15 cellular contexts compared by ENCODE assay signal in the genomic region with DNA sequence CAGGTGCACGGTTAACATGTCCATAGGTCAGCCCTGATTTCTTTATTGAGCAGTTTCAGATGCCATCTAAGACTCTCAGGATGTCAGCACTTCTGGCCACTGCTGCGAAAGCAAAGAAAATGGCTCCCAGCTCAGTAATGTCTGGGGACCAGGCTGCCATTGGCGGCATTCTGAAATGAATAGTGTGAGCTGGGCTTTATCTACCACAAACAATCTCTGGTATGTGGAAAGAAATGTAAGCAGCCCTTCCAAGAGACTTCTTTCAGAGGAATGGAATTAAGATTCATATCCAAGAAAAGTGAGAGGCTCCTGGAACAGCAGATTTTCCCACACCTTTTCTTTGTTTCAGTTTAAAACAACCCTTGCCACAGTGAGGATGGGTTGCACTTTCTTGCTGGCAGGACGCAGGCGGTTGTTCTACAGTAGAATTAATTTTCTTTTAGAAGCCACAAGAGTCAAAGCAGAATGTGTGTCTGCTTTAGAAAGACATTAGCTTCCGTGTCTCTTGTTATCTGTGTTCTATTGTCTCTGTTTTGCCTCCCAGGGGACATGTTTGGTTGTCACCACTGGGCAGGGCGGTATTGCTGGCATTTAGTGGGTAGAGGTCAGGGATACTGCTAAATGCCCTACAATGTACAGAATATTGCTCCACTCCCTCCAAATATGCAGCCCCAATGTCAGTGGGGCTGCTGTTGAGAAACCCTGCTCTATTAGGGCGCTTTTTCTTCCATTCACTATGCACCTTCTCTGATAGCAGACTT.
DNase-seq lines count a peak whose midpoint lies in the region; TF ChIP-seq lines count a peak whose summit lies in the region.
"Had no signal": no experiment of that assay in that cellular context is flagged by ENCODE, and none has a peak within 500 bp of the region (broad histone marks: within the 10 kb centered on the region; RNA-seq: fewer than 3 reads in every experiment).

No MANE protein-coding gene starts in this region.

- no peaks in the 10 kb centered on the region for H3K27me3 ChIP-seq in SJCRH30
- H3K27me3 ChIP-seq in trophoblast cell (ENCODE audit: insufficient read depth, low read length): no peaks in the 10 kb centered on the region
- no peaks in the 10 kb centered on the region for H3K27me3 ChIP-seq in colonic mucosa
- H3K27me3 ChIP-seq: neutrophil had no signal

- peak overlapping the region; percentile 85 for H3K14ac ChIP-seq in trophoblast cell (ENCODE audit: low read length)

- peak overlapping the region; percentile 48 for H2AFZ ChIP-seq in trophoblast cell (ENCODE audit: insufficient read depth, low read length, poor library complexity)

- H2AK5ac ChIP-seq in trophoblast cell (ENCODE audit: low read length): peak overlapping the region; percentile 93

- peak overlapping the region; percentile 42 for H3K4me2 ChIP-seq in trophoblast cell (ENCODE audit: low read length)

- TF ChIP-seq CTCF in fibroblast of villous mesenchyme (IDR thresholded peaks at IDR 0.05; ENCODE audit: insufficient read depth, low read depth, low read length): no peak
- TF ChIP-seq CTCF in colonic mucosa (IDR thresholded peaks at IDR 0.05): no peak

- peaks cover 49% of the 10 kb centered on the region for H3K79me1 ChIP-seq in trophoblast cell (ENCODE audit: low read length)

- H3K9me3 ChIP-seq in SJCRH30 (replicated peaks) (no peaks in the 10 kb centered on the region), trophoblast cell (ENCODE audit: insufficient read depth, low read depth, low read length) (peaks cover 2% of the 10 kb centered on the region), colonic mucosa (no peaks in the 10 kb centered on the region)
- H3K9me3 ChIP-seq: neutrophil had no signal

- H3K36me3 ChIP-seq in SJCRH30: no peaks in the 10 kb centered on the region
- H3K36me3 ChIP-seq in trophoblast cell (ENCODE audit: control insufficient read depth in 1 of 2, insufficient read depth in 2 of 2, low read length in 2 of 2): no peaks in the 10 kb centered on the region
- no peaks in the 10 kb centered on the region for H3K36me3 ChIP-seq in colonic mucosa
- H3K36me3 ChIP-seq: neutrophil had no signal

- no peaks in the 10 kb centered on the region for H3K4me1 ChIP-seq in SJCRH30
- H3K4me1 ChIP-seq in trophoblast cell (ENCODE audit: control insufficient read depth in 1 of 2, insufficient read depth in 2 of 2, low read length in 2 of 2): peaks cover 7 to 24% of the 10 kb centered on the region in 2 experiments
- no peaks in the 10 kb centered on the region for H3K4me1 ChIP-seq in colonic mucosa

- H2BK120ac ChIP-seq in trophoblast cell (ENCODE audit: insufficient read depth, low read length, poor library complexity): peak overlapping the region; percentile 97

- peak; percentile 40 for DNase-seq in ELF-1 (ENCODE audit: low read depth, low spot score)
- DNase-seq in SJCRH30: peak; percentile 19 to 26
- peak; percentile 67 for DNase-seq in fibroblast of villous mesenchyme (ENCODE audit: low read depth)
- DNase-seq in trophoblast cell: peak; percentile 90 to 95
- no peak for DNase-seq in germinal center (ENCODE audit: low spot score)
- DNase-seq in colonic mucosa: no peak
- DNase-seq in GM19240 (ENCODE audit: insufficient read length, low spot score): no peak
- no peak for DNase-seq in activated T-cell treated with anti-CD3 and anti-CD28 coated beads, Interleukin-2, amount 50 U/mL, for 1 hour
- DNase-seq: activated naive CD4-positive, alpha-beta T cell; DMS153; effector CD8-positive, alpha-beta T cell; NCI-H2029; stimulated activated naive CD4-positive, alpha-beta T cell treated with Interleukin-2 at 50 U/mL for 16 hours had no signal

- WGBS in trophoblast cell (ENCODE audit: extremely low coverage, insufficient coverage, insufficient read length): no CpG with 5 or more reads among the region's 8 CpGs

- H2BK12ac ChIP-seq in trophoblast cell (ENCODE audit: low read length): peak overlapping the region; percentile 90

- no peaks in the 10 kb centered on the region for H3K79me2 ChIP-seq in trophoblast cell (ENCODE audit: control insufficient read depth, insufficient read depth, low read length, poor library complexity)

- H3K4me3 ChIP-seq in SJCRH30 (peak overlapping the region; percentile 37), fibroblast of villous mesenchyme (ENCODE audit: low read depth, low read length) (no peak overlapping the region), trophoblast cell (ENCODE audit: low read depth, low read length) (no peak overlapping the region), colonic mucosa (no peak overlapping the region)

- peak overlapping the region; percentile 98 for H2BK5ac ChIP-seq in trophoblast cell (ENCODE audit: low read depth, low read length, poor library complexity)

- peak overlapping the region; percentile 72 for H4K8ac ChIP-seq in trophoblast cell (ENCODE audit: low read depth, low read length)

- H3K4ac ChIP-seq in trophoblast cell (ENCODE audit: low read depth, low read length): peak overlapping the region; percentile 88

- no peak overlapping the region for H3K23ac ChIP-seq in trophoblast cell (ENCODE audit: low read length)

- intact Hi-C loops in colonic mucosa (cut with DNase I): no loop called here

- H3K27ac ChIP-seq in SJCRH30: peak overlapping the region; percentile 18; the same call in 1 of the 2 replicates
- peak overlapping the region; percentile 99 for H3K27ac ChIP-seq in trophoblast cell (ENCODE audit: low read depth, low read length)
- H3K27ac ChIP-seq in colonic mucosa: no peak overlapping the region
- H3K27ac ChIP-seq: neutrophil, RWPE1 had no signal

- peak overlapping the region; percentile 88 for H3K18ac ChIP-seq in trophoblast cell (ENCODE audit: low read length)

- H3K9ac ChIP-seq in trophoblast cell (ENCODE audit: low read length) (peak overlapping the region; percentile 54), colonic mucosa (ENCODE audit: low read depth in 2 of 2, low read length in 2 of 2) (no peak overlapping the region)

- peak overlapping the region; percentile 26 for H4K12ac ChIP-seq in trophoblast cell (ENCODE audit: low read depth, low read length)

- H4K91ac ChIP-seq in trophoblast cell (ENCODE audit: low read depth, low read length): peak overlapping the region; percentile 97

Comparison
In these comparisons a context has a peak if more than half of its experiments do, and no peak if none do; other contexts are left out.
1. DNase-seq: peak in ELF-1 (single experiment), SJCRH30 (2 of 2), fibroblast of villous mesenchyme (single experiment) and trophoblast cell (2 of 2); none in germinal center (single experiment), colonic mucosa (single experiment), GM19240 (single experiment) and activated T-cell treated with anti-CD3 and anti-CD28 coated beads, Interleukin-2, amount 50 U/mL, for 1 hour (single experiment).